13 cellular contexts compared by ENCODE assay signal in the genomic region with DNA sequence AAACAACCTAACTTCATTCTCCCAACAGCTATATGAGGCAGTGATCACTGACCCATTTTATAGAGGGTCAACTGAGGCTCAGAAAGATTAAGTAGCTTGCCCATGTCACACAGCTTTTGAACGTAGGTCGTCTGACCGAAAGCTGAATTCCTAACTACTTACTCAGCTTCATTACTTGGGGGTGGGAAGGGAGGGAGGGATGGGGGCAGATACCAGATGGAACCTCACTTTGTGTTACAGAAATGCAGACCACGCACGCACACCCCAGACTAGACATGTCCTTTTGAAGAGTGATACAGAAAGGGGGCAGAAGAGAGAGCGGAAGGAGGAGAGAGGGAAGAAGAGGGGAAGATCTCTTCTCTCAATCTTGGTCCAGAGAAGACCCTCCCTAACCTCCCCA. TPM values are rescaled to one million over a fixed set of nuclear protein-coding genes. Genes with fewer than 3 reads are reported as not detected.
DNase-seq lines count a peak whose midpoint lies in the region; ATAC-seq and TF ChIP-seq lines count a peak whose summit lies in the region.
"Had no signal": no experiment of that assay in that cellular context is flagged by ENCODE, and none has a peak within 500 bp of the region (broad histone marks: within the 10 kb centered on the region; RNA-seq: fewer than 3 reads in every experiment).

No MANE protein-coding gene starts in this region.

- POLR2A ChIA-PET in Panc1 (lab: Charles Lee) = interaction anchor here (1.0 to 2.2 kb wide), 2 partner anchors 27 to 204 kb away, joined by 3 to 21 read pairs; no protein-coding TSS in a partner anchor

- H3K9me3 ChIP-seq in Panc1 (ENCODE audit: control insufficient read depth, insufficient read depth, low read depth, low read length) = no peaks in the 10 kb centered on the region
- H3K9me3 ChIP-seq: uterus had no signal

- H3K36me3 ChIP-seq in Panc1 (ENCODE audit: control insufficient read depth, insufficient read depth, low read length) = no peaks in the 10 kb centered on the region; the same call in 1 of the 2 replicates
- H3K36me3 ChIP-seq: uterus had no signal

- no peaks in the 10 kb centered on the region for H3K36me3 Mint-ChIP-seq in activated T-cell treated with anti-CD3 and anti-CD28 coated beads, Interleukin-2, amount 50 U/mL, for 4 hours (ENCODE audit: insufficient read depth)

- CTCF ChIA-PET in Panc1 (lab: Charles Lee) = interaction anchor here (0.6 to 1.1 kb wide), 3 partner anchors 8 to 191 kb away, joined by 3 to 4 read pairs (median 3); no protein-coding TSS in a partner anchor

- no peaks in the 10 kb centered on the region for H3K27me3 ChIP-seq in Panc1 (ENCODE audit: control insufficient read depth, insufficient read depth, low read length)
- H3K27me3 ChIP-seq: uterus had no signal

- DNase-seq in activated T-cell treated with anti-CD3 and anti-CD28 coated beads, Interleukin-2, amount 50 U/mL, for 4 hours = no peak
- no peak for DNase-seq in activated T-cell treated with anti-CD3 and anti-CD28 coated beads, Interleukin-2, amount 50 U/mL, for 48 hours
- DNase-seq in Panc1 (ENCODE audit: low read depth, low spot score) (no peak), fibroblast of pulmonary artery (ENCODE audit: low read depth) (peak; percentile 43), renal cortical epithelial cell (ENCODE audit: low read depth) (peak; percentile 66), foreskin melanocyte (no peak), NCI-H345 (lab: John Stamatoyannopoulos, UW) (no peak), cerebellar nuclear complex (lab: John Stamatoyannopoulos, UW) (no peak)
- DNase-seq: cortex of kidney had no signal

- peaks cover 17% of the 10 kb centered on the region for H3K4me1 Mint-ChIP-seq in activated T-cell treated with anti-CD3 and anti-CD28 coated beads, Interleukin-2, amount 50 U/mL, for 4 hours (ENCODE audit: low read depth)

- H3K4me3 ChIP-seq in Panc1 (ENCODE audit: low read depth in 2 of 2, low read length in 2 of 2) (peak overlapping the region; percentile 62 to 68; a peak in 3 of 4 replicates), fibroblast of pulmonary artery (replicated peaks; ENCODE audit: low read depth, low read length) (no peak overlapping the region)
- H3K4me3 ChIP-seq: uterus had no signal

- no TSS peak for BruUV-seq in Panc1 (replicated peaks; lab: Mats Ljungman, UMichigan)

- peaks cover 50% of the 10 kb centered on the region for H3K4me1 ChIP-seq in Panc1 (ENCODE audit: control insufficient read depth, insufficient read depth, low read length)

- H3K27me3 Mint-ChIP-seq in activated T-cell treated with anti-CD3 and anti-CD28 coated beads, Interleukin-2, amount 50 U/mL, for 4 hours (ENCODE audit: low read depth) = peaks cover 5% of the 10 kb centered on the region

- in situ Hi-C loops in Panc1 (cut with HindIII; ENCODE audit: low pct_unique_long_range_greater_than_20kb, low sequenced_read_pairs) = no loop called here

- no peak for ATAC-seq in activated T-cell treated with anti-CD3 and anti-CD28 coated beads, Interleukin-2, amount 50 U/mL, for 4 hours
- ATAC-seq in Panc1 = no peak

- H3K27ac ChIP-seq in Panc1 (ENCODE audit: low read length) = peak overlapping the region; percentile 89
- H3K27ac ChIP-seq: parathyroid adenoma, uterus had no signal

- H3K4me3 Mint-ChIP-seq in activated T-cell treated with anti-CD3 and anti-CD28 coated beads, Interleukin-2, amount 50 U/mL, for 4 hours = peak overlapping the region; percentile 60

- H3K9me3 Mint-ChIP-seq in activated T-cell treated with anti-CD3 and anti-CD28 coated beads, Interleukin-2, amount 50 U/mL, for 4 hours = no peaks in the 10 kb centered on the region

- TF ChIP-seq CTCF in Panc1 (IDR thresholded peaks at IDR 0.05) (no peak), fibroblast of pulmonary artery (IDR thresholded peaks at IDR 0.05; ENCODE audit: low read length, missing control alignments) (no peak)

- intact Hi-C loops in Panc1 (cut with micrococcal nuclease; ENCODE audit: unreplicated experiment) = no loop called here

RNA-seq across cellular contexts. Expression of gene ADGRB2, which starts 2.3 kb away (rescaled TPM):
- under 1 TPM; 0.18 to 0.68 (median 0.65) TPM for total RNA-seq in activated T-cell treated with anti-CD3 and anti-CD28 coated beads, Interleukin-2, amount 50 U/mL, for 4 hours
- total RNA-seq in Panc1 (2021; ENCODE audit: unreplicated experiment) (34.8 TPM), renal cortical epithelial cell (0.69 and 8.0 TPM in 2 replicates)
- polyA plus RNA-seq in Panc1 (2012; ENCODE audit: insufficient read length) = 31.5 TPM

RNA-seq across cellular contexts. Expression of gene SPOCD1, which starts 53.9 kb away (rescaled TPM):
- under 1 TPM in 1 of 3 donors, not detected in 2; 0.14 TPM for total RNA-seq in activated T-cell treated with anti-CD3 and anti-CD28 coated beads, Interleukin-2, amount 50 U/mL, for 4 hours
- 0.54 TPM for total RNA-seq in Panc1 (2021; ENCODE audit: unreplicated experiment)
- 0.22 TPM for polyA plus RNA-seq in Panc1 (2012; ENCODE audit: insufficient read length)
- total RNA-seq in renal cortical epithelial cell = 5.0 and 8.0 TPM in 2 replicates
- total RNA-seq: activated CD8-positive, alpha-beta memory T cell treated with anti-CD3 and anti-CD28 coated beads for 36 hours; Right ventricle myocardium inferior had no signal

RNA-seq across cellular contexts. Expression of gene COL16A1, which starts 58.1 kb away (rescaled TPM):
- total RNA-seq in activated T-cell treated with anti-CD3 and anti-CD28 coated beads, Interleukin-2, amount 50 U/mL, for 4 hours = under 1 TPM; 0.57 to 0.89 (median 0.61) TPM
- 7.6 TPM for total RNA-seq in Panc1 (2021; ENCODE audit: unreplicated experiment)
- 3.5 TPM for polyA plus RNA-seq in Panc1 (2012; ENCODE audit: insufficient read length)
- total RNA-seq in renal cortical epithelial cell = 14.5 and 14.8 TPM in 2 replicates
- total RNA-seq: activated CD8-positive, alpha-beta memory T cell treated with anti-CD3 and anti-CD28 coated beads for 36 hours had no signal

Comparison
In these comparisons a context has a peak if more than half of its experiments do, and no peak if none do; other contexts are left out.
1. DNase-seq: peak in fibroblast of pulmonary artery (single experiment) and renal cortical epithelial cell (single experiment); none in activated T-cell treated with anti-CD3 and anti-CD28 coated beads, Interleukin-2, amount 50 U/mL, for 4 hours (single experiment), activated T-cell treated with anti-CD3 and anti-CD28 coated beads, Interleukin-2, amount 50 U/mL, for 48 hours (0 of 2), Panc1 (single experiment), foreskin melanocyte (single experiment), NCI-H345 (single experiment) and cerebellar nuclear complex (0 of 2).